1 cellular context compared by ENCODE assay signal in genomic region chr12:130826151-130826801, GRCh38.
TF ChIP-seq lines count a peak whose summit lies in the region.

No MANE protein-coding gene starts in this region.

TF ChIP-seq in HepG2, 621 proteins besides CTCF, POLR2A, EP300 and RAD21 (continued from another document):
- TF ChIP-seq ZNF280D (CRISPR knock-in tag; IDR thresholded peaks at IDR 0.05), result 0 out of 2 replicates have a peak, but pooled peaks have one; percentile 24
- TF ChIP-seq DNMT3B (CRISPR knock-in tag; conservative IDR thresholded peaks at IDR 0.05), result no peak
- TF ChIP-seq HOXA3 (CRISPR knock-in tag; IDR thresholded peaks at IDR 0.05), result peak; percentile 62; the same call in 1 of the 2 replicates
- TF ChIP-seq SNAI1 (CRISPR knock-in tag; IDR thresholded peaks at IDR 0.05; ENCODE audit: borderline replicate concordance), result no peak
- TF ChIP-seq ZNF7 (CRISPR knock-in tag; IDR thresholded peaks at IDR 0.05), result no peak
- TF ChIP-seq BHLHE40 (IDR thresholded peaks at IDR 0.05; ENCODE audit: low read length), result peak; percentile 62; the same call in 1 of the 2 replicates
- 0 out of 2 replicates have a peak, but pooled peaks have one; percentile 34 for TF ChIP-seq IKZF5 (CRISPR knock-in tag; IDR thresholded peaks at IDR 0.05)
- peak; percentile 98 for TF ChIP-seq ZBTB33 (CRISPR knock-in tag; IDR thresholded peaks at IDR 0.05)
- TF ChIP-seq ZNF33A (CRISPR knock-in tag; IDR thresholded peaks at IDR 0.05; ENCODE audit: borderline replicate concordance), result no peak
- peak; percentile 90 for TF ChIP-seq TFDP1 (CRISPR knock-in tag; IDR thresholded peaks at IDR 0.05; ENCODE audit: borderline replicate concordance)
- no peak for TF ChIP-seq WIZ (CRISPR knock-in tag; IDR thresholded peaks at IDR 0.05)
- no peak for TF ChIP-seq ZNF737 (CRISPR knock-in tag; IDR thresholded peaks at IDR 0.05; ENCODE audit: borderline replicate concordance)
- peak; percentile 66; the same call in 1 of the 2 replicates for TF ChIP-seq TFDP2 (CRISPR knock-in tag; IDR thresholded peaks at IDR 0.05)
- TF ChIP-seq PRDM4 (CRISPR knock-in tag; IDR thresholded peaks at IDR 0.05; ENCODE audit: borderline replicate concordance), result no peak
- TF ChIP-seq MEIS1 (CRISPR knock-in tag; IDR thresholded peaks at IDR 0.05; ENCODE audit: borderline replicate concordance), result no peak
- peak; percentile 65; the same call in 1 of the 2 replicates for TF ChIP-seq ZFP91 (CRISPR knock-in tag; IDR thresholded peaks at IDR 0.05; ENCODE audit: borderline replicate concordance)
- TF ChIP-seq SAFB2 (CRISPR knock-in tag; IDR thresholded peaks at IDR 0.05; ENCODE audit: borderline replicate concordance, low read depth), result no peak
- TF ChIP-seq SNRNP70 (IDR thresholded peaks at IDR 0.05; ENCODE audit: low read depth, low read length), result no peak
- TF ChIP-seq ZNF362 (CRISPR knock-in tag; IDR thresholded peaks at IDR 0.05; ENCODE audit: borderline replicate concordance), result no peak
- no peak for TF ChIP-seq ZNF678 (CRISPR knock-in tag; IDR thresholded peaks at IDR 0.05)
- TF ChIP-seq PHF20 (CRISPR knock-in tag; IDR thresholded peaks at IDR 0.05), result no peak
- TF ChIP-seq SALL1 (CRISPR knock-in tag; IDR thresholded peaks at IDR 0.05), result peak; percentile 71
- 0 out of 2 replicates have a peak, but pooled peaks have one; percentile 41 for TF ChIP-seq CBX5 (CRISPR knock-in tag; IDR thresholded peaks at IDR 0.05; ENCODE audit: borderline replicate concordance)
- no peak for TF ChIP-seq CSRNP1 (CRISPR knock-in tag; IDR thresholded peaks at IDR 0.05)
- TF ChIP-seq ZFP37 (CRISPR knock-in tag; IDR thresholded peaks at IDR 0.05; ENCODE audit: borderline replicate concordance), result no peak
- TF ChIP-seq ZNF234 (CRISPR knock-in tag; conservative IDR thresholded peaks at IDR 0.05), result no peak
- TF ChIP-seq YEATS2 (CRISPR knock-in tag; IDR thresholded peaks at IDR 0.05; ENCODE audit: borderline replicate concordance), result no peak
TF ChIP-seq in HepG2: peak in this region for 77.
